In genomic region chr9:136525841-136526499, GRCh38 we compare ENCODE assay signal across 1 cellular context.
TF ChIP-seq lines count a peak whose summit lies in the region.

No MANE protein-coding gene starts in this region.

TF ChIP-seq in HCT116, 20 proteins besides CTCF, POLR2A, EP300 and RAD21 (continued from another document):
- TF ChIP-seq CEBPB (IDR thresholded peaks at IDR 0.05; ENCODE audit: low read depth) (no peak), EZH2phosphoT487 (IDR thresholded peaks at IDR 0.05; ENCODE audit: borderline replicate concordance) (no peak)
TF ChIP-seq in HCT116: peak in this region for 0.
